ENCODE assay signal across 30 cellular contexts in genomic region chr20:17488916-17489600, GRCh38.
"Had no signal": no experiment of that assay in that cellular context is flagged by ENCODE, and none has a peak within 500 bp of the region (broad histone marks: within the 10 kb centered on the region; RNA-seq: fewer than 3 reads in every experiment).

No MANE protein-coding gene starts in this region.

- H3K9me3 ChIP-seq: left lung, lower lobe of right lung, neutrophil, ovary, right atrium auricular region, right lobe of liver, stomach, testis, thyroid gland, transverse colon, upper lobe of left lung, vagina had no signal

- ATAC-seq: left colon; left lung; lower lobe of right lung; natural killer cell; right lobe of liver; stimulated activated naive B cell treated with anti-CD40 and anti-IgM and Interleukin-4, amounts not matched to agents 10 μg/mL and 1 μg/mL and 100 μg/mL, for 72 hours; stimulated activated naive CD8-positive, alpha-beta T cell treated with anti-CD3 and anti-CD28 coated beads, Interleukin-15, Interleukin-2, amounts not matched to agents 100 U/mL and 50 U/mL, for 24 hours had no signal

- H3K27me3 ChIP-seq: left lung, neural progenitor cell, ovary, right atrium auricular region, right lobe of liver, stomach, testis, thyroid gland, upper lobe of left lung, vagina had no signal

- H3K9ac ChIP-seq: neural progenitor cell had no signal

- H3K4me3 ChIP-seq: left lung, lower lobe of right lung, neural progenitor cell, ovary, right atrium auricular region, right lobe of liver, skin epidermis, stomach, testis, thyroid gland, transverse colon, upper lobe of left lung, vagina had no signal

- H3K27ac ChIP-seq: left lung, lower lobe of right lung, neural progenitor cell, neutrophil, ovary, right atrium auricular region, right lobe of liver, skin epidermis, stomach, testis, thyroid gland, transverse colon, upper lobe of left lung, vagina had no signal

- H3K36me3 Mint-ChIP-seq: naive B cell; natural killer cell; stimulated activated naive B cell treated with anti-CD40 and anti-IgM and Interleukin-4, amounts not matched to agents 10 μg/mL and 1 μg/mL and 100 μg/mL, for 72 hours had no signal

- H3K36me3 ChIP-seq: left lung, lower lobe of right lung, neural progenitor cell, neutrophil, ovary, right atrium auricular region, right lobe of liver, stomach, thyroid gland, transverse colon, upper lobe of left lung, vagina had no signal

- H3K4me3 Mint-ChIP-seq: mesothelial cell of epicardium; naive B cell; natural killer cell; nephron progenitor cell; neural progenitor cell; stimulated activated naive B cell treated with anti-CD40 and anti-IgM and Interleukin-4, amounts not matched to agents 10 μg/mL and 1 μg/mL and 100 μg/mL, for 72 hours had no signal

- H3K4me2 ChIP-seq: neural progenitor cell had no signal

- H3K27ac Mint-ChIP-seq: mesothelial cell of epicardium; naive B cell; natural killer cell; nephron progenitor cell; neural progenitor cell; progenitor cell of endocrine pancreas; stimulated activated naive B cell treated with anti-CD40 and anti-IgM and Interleukin-4, amounts not matched to agents 10 μg/mL and 1 μg/mL and 100 μg/mL, for 72 hours had no signal

- H3K4me1 ChIP-seq: left lung, lower lobe of right lung, neural progenitor cell, right atrium auricular region, right lobe of liver, stomach, testis, thyroid gland, transverse colon, upper lobe of left lung, vagina had no signal

- DNase-seq: kidney; left colon; left lung; lower lobe of right lung; mammary epithelial cell; mesenchymal stem cell; naive B cell; natural killer cell; nephron progenitor cell; occipital lobe; ovary; stimulated activated CD4-positive, alpha-beta T cell treated with anti-CD3 and anti-CD28 coated beads, Interleukin-12 subunit alpha, Interleukin-12 subunit beta, amount 100 ng/mL, for 4 hours; stimulated activated CD4-positive, alpha-beta T cell treated with anti-CD3 and anti-CD28 coated beads, Interleukin-15, amount 100 ng/mL, for 24 hours; stimulated activated CD4-positive, alpha-beta T cell treated with anti-CD3 and anti-CD28 coated beads, Interleukin-2, amount 100 ng/mL, for 24 hours; stimulated activated CD4-positive, alpha-beta T cell treated with anti-CD3 and anti-CD28 coated beads, Interleukin-4, amount 100 ng/mL, for 1 hour; stimulated activated naive B cell treated with anti-CD40 and anti-IgM and Interleukin-4, amounts not matched to agents 10 μg/mL and 1 μg/mL and 100 μg/mL, for 72 hours; stimulated activated naive CD8-positive, alpha-beta T cell treated with anti-CD3 and anti-CD28 coated beads, Interleukin-15, Interleukin-2, amounts not matched to agents 100 U/mL and 50 U/mL, for 24 hours; stomach; testis; thyroid gland; transverse colon had no signal

- H3K4me1 Mint-ChIP-seq: mesothelial cell of epicardium; naive B cell; natural killer cell; nephron progenitor cell; neural progenitor cell; stimulated activated naive B cell treated with anti-CD40 and anti-IgM and Interleukin-4, amounts not matched to agents 10 μg/mL and 1 μg/mL and 100 μg/mL, for 72 hours had no signal

- H3K9me3 Mint-ChIP-seq: natural killer cell; neural progenitor cell; stimulated activated naive B cell treated with anti-CD40 and anti-IgM and Interleukin-4, amounts not matched to agents 10 μg/mL and 1 μg/mL and 100 μg/mL, for 72 hours had no signal
